Comparison of ENCODE assay signal across 10 cellular contexts in the genomic region with DNA sequence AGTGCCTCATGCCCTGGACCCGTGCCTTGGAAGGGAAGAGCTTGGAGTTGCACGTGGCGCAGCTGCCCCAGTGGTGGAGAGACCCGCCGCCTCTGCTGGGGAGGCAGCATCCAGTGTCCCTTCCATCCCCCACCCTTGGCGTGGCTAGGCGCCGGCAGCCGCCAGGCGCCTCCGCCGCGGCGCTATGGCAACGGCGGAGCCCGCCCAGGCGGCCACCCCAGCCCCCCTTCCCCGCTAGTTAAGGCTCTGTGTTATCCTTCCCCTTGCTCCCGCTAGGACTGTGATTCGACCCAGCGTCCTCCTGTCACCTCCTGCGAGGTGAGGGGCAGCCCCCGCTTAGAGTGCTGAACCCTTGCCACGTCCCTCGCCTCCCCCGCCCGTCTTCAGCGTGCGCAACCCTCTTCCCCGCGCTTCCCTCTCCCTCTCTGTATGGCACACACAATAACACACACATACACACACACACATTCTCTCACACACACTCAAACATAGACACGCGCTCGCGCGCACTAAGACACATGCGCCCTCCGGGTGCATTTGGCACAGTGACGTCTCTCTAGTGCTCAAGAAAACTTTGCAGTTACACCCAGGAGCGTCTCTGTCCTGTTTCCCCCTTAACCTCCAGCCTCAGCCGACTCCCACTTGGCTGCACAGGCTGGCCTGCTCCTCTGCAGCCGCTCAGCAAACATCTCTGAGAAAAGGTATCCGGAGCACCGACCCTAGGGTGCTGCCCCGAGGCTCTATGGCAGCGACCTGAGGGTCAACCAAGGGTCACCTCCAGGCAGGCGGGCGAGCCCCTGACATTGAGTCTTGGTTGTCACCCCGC. TPM values are rescaled to one million over a fixed set of nuclear protein-coding genes. Genes with fewer than 3 reads are reported as not detected.
A peak's percentile ranks its signal among the peaks of the same experiment; 100 is the strongest.
DNase-seq lines count a peak whose midpoint lies in the region; ATAC-seq and TF ChIP-seq lines count a peak whose summit lies in the region.
"Had no signal": no experiment of that assay in that cellular context is flagged by ENCODE, and none has a peak within 500 bp of the region (broad histone marks: within the 10 kb centered on the region; RNA-seq: fewer than 3 reads in every experiment).

No MANE protein-coding gene starts in this region.

- TF ChIP-seq CTCF in BE2C (IDR thresholded peaks at IDR 0.05; ENCODE audit: low read depth, low read length): 0 out of 2 replicates have a peak, but pooled peaks have one; percentile 7

- ATAC-seq in GM19395 (IDR thresholded peaks at IDR 0.05; ENCODE audit: unreplicated experiment): no peak

- H3K36me3 ChIP-seq in BE2C: no peaks in the 10 kb centered on the region
- H3K36me3 ChIP-seq: uterus had no signal

- H3K4me3 ChIP-seq in BE2C (ENCODE audit: low read depth, low read length): peak overlapping the region; percentile 88
- H3K4me3 ChIP-seq: lung, uterus had no signal

- H3K9me3 ChIP-seq in BE2C: no peaks in the 10 kb centered on the region
- H3K9me3 ChIP-seq: uterus had no signal

- DNase-seq in BE2C (peak; percentile 97), NCI-H1105 (lab: John Stamatoyannopoulos, UW) (peak; percentile 34), ecto neural progenitor cell (ENCODE audit: low spot score) (peak; percentile 87), medulla oblongata (ENCODE audit: extremely low spot score) (peak; percentile 30), T-helper 9 cell (no peak), NCI-H1436 (lab: John Stamatoyannopoulos, UW) (no peak)
- DNase-seq in activated T-cell treated with anti-CD3 and anti-CD28 coated beads, Interleukin-2, amount 50 U/mL, for 48 hours: no peak
- DNase-seq: uterus had no signal

- no peaks in the 10 kb centered on the region for H3K27me3 ChIP-seq in BE2C

- H3K4me1 ChIP-seq in BE2C: peaks cover 18% of the 10 kb centered on the region
- H3K4me1 ChIP-seq: uterus had no signal

RNA-seq across cellular contexts. Expression of gene GRIK2, which starts 8.5 kb away (rescaled TPM):
- 13.5 TPM for polyA plus RNA-seq in BE2C (2012; ENCODE audit: insufficient read depth, insufficient read length, low read depth)

Comparison
In these comparisons a context has a peak if more than half of its experiments do, and no peak if none do; other contexts are left out.
1. DNase-seq: peak in BE2C (single experiment), NCI-H1105 (single experiment), ecto neural progenitor cell (single experiment) and medulla oblongata (single experiment); none in activated T-cell treated with anti-CD3 and anti-CD28 coated beads, Interleukin-2, amount 50 U/mL, for 48 hours (0 of 2), T-helper 9 cell (single experiment) and NCI-H1436 (single experiment).